1 cellular context compared by ENCODE assay signal in genomic region chr7:141045842-141046630, GRCh38.
TF ChIP-seq lines count a peak whose summit lies in the region.

No MANE protein-coding gene starts in this region.

TF ChIP-seq in IMR-90, 13 proteins besides CTCF, POLR2A, EP300 and RAD21 (continued from another document):
- TF ChIP-seq ELK1 (IDR thresholded peaks at IDR 0.05; ENCODE audit: borderline replicate concordance, low read depth, low read length): no peak
